Comparison of ENCODE assay signal across 17 cellular contexts in genomic region chr10:123428302-123428701, GRCh38.
"Had no signal": no experiment of that assay in that cellular context is flagged by ENCODE, and none has a peak within 500 bp of the region (broad histone marks: within the 10 kb centered on the region; RNA-seq: fewer than 3 reads in every experiment).

No MANE protein-coding gene starts in this region.

- H3K9me3 ChIP-seq: pancreas had no signal

- H3K36me3 ChIP-seq: heart right ventricle, pancreas had no signal

- H3K36me3 Mint-ChIP-seq: activated CD8-positive, alpha-beta memory T cell treated with anti-CD3 and anti-CD28 coated beads, Interleukin-2, amount 10 ng/mL, durations not matched to agents 7 days and 5 days; activated naive CD4-positive, alpha-beta T cell treated with anti-CD3 and anti-CD28 coated beads, Interleukin-2, amount 50 U/mL, for 24 hours had no signal

- H3K4me3 Mint-ChIP-seq: activated CD8-positive, alpha-beta memory T cell treated with anti-CD3 and anti-CD28 coated beads, Interleukin-2, amount 10 ng/mL, durations not matched to agents 7 days and 5 days; activated naive CD4-positive, alpha-beta T cell treated with anti-CD3 and anti-CD28 coated beads, Interleukin-2, amount 50 U/mL, for 24 hours; activated T-cell treated with anti-CD3 and anti-CD28 coated beads, Interleukin-2, amount 50 U/mL, for 24 hours; neural crest cell had no signal

- ATAC-seq: activated CD8-positive, alpha-beta memory T cell treated with anti-CD3 and anti-CD28 coated beads, Interleukin-2, amount 10 ng/mL, durations not matched to agents 7 days and 5 days; heart right ventricle had no signal

- H3K27ac ChIP-seq: coronary artery, heart right ventricle, pancreas had no signal

- H3K4me3 ChIP-seq: coronary artery, heart right ventricle, pancreas had no signal

- H3K9me3 Mint-ChIP-seq: activated naive CD4-positive, alpha-beta T cell treated with anti-CD3 and anti-CD28 coated beads, Interleukin-2, amount 50 U/mL, for 24 hours; activated T-cell treated with anti-CD3 and anti-CD28 coated beads, Interleukin-2, amount 50 U/mL, for 24 hours; neural crest cell had no signal

- DNase-seq: activated CD4-positive, alpha-beta T cell treated with anti-CD3 and anti-CD28 coated beads, Interleukin-2, amount 50 U/mL, for 48 hours; activated CD4-positive, CD25-positive, alpha-beta regulatory T cell treated with anti-CD3 and anti-CD28 coated beads, Interleukin-2, amount 50 U/mL, for 72 hours; activated CD8-positive, alpha-beta memory T cell treated with anti-CD3 and anti-CD28 coated beads, Interleukin-2, amount 10 ng/mL, durations not matched to agents 7 days and 5 days; activated effector memory CD4-positive, alpha-beta T cell treated with Interleukin-2 at 50 U/mL for 16 hours; activated T-cell treated with anti-CD3 and anti-CD28 coated beads, Interleukin-2, amount 50 U/mL, for 24 hours; central memory CD4-positive, alpha-beta T cell; effector CD4-positive, alpha-beta T cell; heart right ventricle; kidney; pancreas; retina; stimulated activated CD4-positive, alpha-beta T cell treated with anti-CD3 and anti-CD28 coated beads, Interleukin-4, amount 100 ng/mL, for 4 hours had no signal

- H3K4me1 ChIP-seq: heart right ventricle, pancreas had no signal

- H3K27me3 ChIP-seq: pancreas had no signal

- H3K27ac Mint-ChIP-seq: activated CD8-positive, alpha-beta memory T cell treated with anti-CD3 and anti-CD28 coated beads, Interleukin-2, amount 10 ng/mL, durations not matched to agents 7 days and 5 days; activated naive CD4-positive, alpha-beta T cell treated with anti-CD3 and anti-CD28 coated beads, Interleukin-2, amount 50 U/mL, for 24 hours; activated T-cell treated with anti-CD3 and anti-CD28 coated beads, Interleukin-2, amount 50 U/mL, for 24 hours had no signal

- H3K4me1 Mint-ChIP-seq: activated CD8-positive, alpha-beta memory T cell treated with anti-CD3 and anti-CD28 coated beads, Interleukin-2, amount 10 ng/mL, durations not matched to agents 7 days and 5 days; activated naive CD4-positive, alpha-beta T cell treated with anti-CD3 and anti-CD28 coated beads, Interleukin-2, amount 50 U/mL, for 24 hours had no signal

- FAIRE-seq: frontal cortex, kidney, pancreas, urothelium cell line had no signal
